1 cellular context compared by ENCODE assay signal in the genomic region with DNA sequence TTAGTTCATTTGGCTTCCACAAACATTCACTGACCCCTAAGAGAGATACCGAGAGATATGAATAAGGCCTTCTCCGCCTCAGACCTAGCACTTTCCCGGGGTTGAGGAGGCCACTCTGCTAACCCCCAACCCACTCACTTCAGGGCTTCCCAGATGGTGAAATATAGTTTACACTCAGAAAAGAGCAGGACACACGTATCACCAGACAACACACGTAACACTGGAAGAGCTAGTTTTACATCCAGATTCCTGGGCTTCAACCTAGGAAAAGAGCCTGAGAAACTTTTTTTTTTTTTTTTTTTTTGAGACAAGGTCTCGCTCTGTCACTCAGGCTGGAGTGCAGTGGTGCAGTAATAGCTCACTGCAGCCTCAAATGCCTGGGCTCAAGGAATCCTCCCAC.
TF ChIP-seq lines count a peak whose summit lies in the region.

No MANE protein-coding gene starts in this region.

TF ChIP-seq in H1, 55 proteins besides CTCF, POLR2A, EP300 and RAD21:
- TF ChIP-seq NRF1 (IDR thresholded peaks at IDR 0.05; ENCODE audit: low read depth, low read length) (no peak), CEBPB (IDR thresholded peaks at IDR 0.05; ENCODE audit: low read depth, low read length) (no peak), NANOG (IDR thresholded peaks at IDR 0.05; ENCODE audit: insufficient read depth, low read depth, low read length, poor library complexity, severe bottlenecking) (no peak)
TF ChIP-seq in H1: peak in this region for 0.
